Comparison of ENCODE assay signal across 18 cellular contexts in the genomic region with DNA sequence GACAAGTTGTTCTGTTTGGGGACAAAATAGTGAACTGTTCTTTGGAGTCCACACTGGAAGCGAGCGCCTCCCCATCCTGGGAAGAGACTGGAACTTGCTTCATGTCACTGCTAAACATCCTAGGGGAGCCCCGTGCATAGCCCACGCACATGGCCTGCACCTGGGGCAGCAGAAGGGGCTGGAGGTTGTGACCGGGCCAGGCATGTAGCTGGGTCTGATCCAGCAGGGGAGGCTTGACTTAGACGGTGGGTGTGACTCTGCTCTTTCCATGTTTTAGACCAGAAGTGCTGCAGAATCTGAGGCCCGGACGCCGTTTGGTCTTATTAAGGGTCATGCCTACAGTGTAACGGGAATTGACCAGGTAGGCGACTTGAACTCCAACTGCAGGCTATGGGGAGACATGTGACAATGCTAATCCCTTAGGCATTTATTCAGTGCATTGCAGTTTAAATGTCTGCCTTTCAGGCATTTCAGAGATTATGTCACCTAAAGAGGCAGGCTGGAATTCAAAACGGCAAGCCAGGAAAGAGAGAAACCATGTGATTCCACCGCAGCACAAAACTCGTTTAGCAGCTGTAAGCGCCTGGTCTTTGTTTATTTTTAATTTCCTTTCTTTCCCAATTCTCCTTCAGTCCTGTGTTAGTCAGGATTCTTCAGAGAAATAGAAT. TPM values are rescaled to one million over a fixed set of nuclear protein-coding genes. Genes with fewer than 3 reads are reported as not detected.
A peak's percentile ranks its signal among the peaks of the same experiment; 100 is the strongest.
DNase-seq lines count a peak whose midpoint lies in the region; ATAC-seq, FAIRE-seq and TF ChIP-seq lines count a peak whose summit lies in the region.
"Had no signal": no experiment of that assay in that cellular context is flagged by ENCODE, and none has a peak within 500 bp of the region (broad histone marks: within the 10 kb centered on the region; RNA-seq: fewer than 3 reads in every experiment).

No MANE protein-coding gene starts in this region.

- H3K9ac ChIP-seq in HepG2 (ENCODE audit: insufficient read depth, low read depth, low read length), result 0 out of 2 replicates have a peak overlapping the region, but pooled peaks have one; percentile 34

- peak; percentile 73 for ATAC-seq in HepG2
- ATAC-seq in right lobe of liver, result no peak

- DNase-seq in HepG2 (ENCODE audit: low spot score) (no peak), right lobe of liver (no peak), epithelial cell of prostate (ENCODE audit: low read depth, low spot score) (peak; percentile 46), myocyte (ENCODE audit: low read depth) (peak; percentile 54), putamen (ENCODE audit: low spot score) (no peak), 8988T (no peak)
- DNase-seq in activated CD8-positive, alpha-beta memory T cell treated with anti-CD3 and anti-CD28 coated beads, Interleukin-2, amount 50 U/mL, for 4 hours, result no peak
- DNase-seq in effector CD4-positive, alpha-beta T cell, result no peak
- DNase-seq: NCI-H1436 treated with DMSO at 0.1 percent for 48 hours; NCI-H82; stimulated activated CD4-positive, alpha-beta T cell treated with anti-CD3 and anti-CD28 coated beads, Interleukin-12 subunit alpha, Interleukin-12 subunit beta, amount 100 ng/mL, for 4 hours had no signal

- intact Hi-C loops in HepG2 (cut with micrococcal nuclease; ENCODE audit: unreplicated experiment) (no loop called here), right lobe of liver (cut with DNase I) (no loop called here)

- in situ Hi-C loops in HepG2 (cut with HindIII; ENCODE audit: extremely low pct_ligation_motif_present, low pct_unique_long_range_greater_than_20kb), result no loop called here

- H3K27ac ChIP-seq in HepG2 (ENCODE audit: extremely low read length, insufficient read depth, low read length) (no peak overlapping the region), right lobe of liver (no peak overlapping the region), epithelial cell of prostate (no peak overlapping the region)
- H3K27ac ChIP-seq: ascending aorta had no signal

- CTCF ChIA-PET in HepG2 (lab: Yijun Ruan, JAX; ENCODE audit: low intra/inter-chr PET ratio, low total read pairs), result no interaction called here

- H4K20me1 ChIP-seq in HepG2 (ENCODE audit: insufficient read depth, low read length), result no peaks in the 10 kb centered on the region

- peak overlapping the region; percentile 73 for H3K4me2 ChIP-seq in HepG2 (ENCODE audit: low read depth, low read length)

- H3K4me1 ChIP-seq in HepG2 (ENCODE audit: insufficient read depth, low read length) (peaks cover 40% of the 10 kb centered on the region), right lobe of liver (peaks cover 0 to 15% (median 5%) of the 10 kb centered on the region in 4 donors)
- H3K4me1 ChIP-seq: ascending aorta had no signal

- H3K4me3 ChIP-seq in HepG2 (replicated peaks in 1 of 3; ENCODE audit: insufficient read depth in 1 of 3, low read depth in 2 of 3, low read length in 3 of 3) (peak overlapping the region in 2 of 3 experiments; percentile 2 to 57; a peak in 3 of 6 replicates), right lobe of liver (no peak overlapping the region)
- H3K4me3 ChIP-seq: ascending aorta, HAP-1 had no signal

- POLR2A ChIA-PET in HepG2 (lab: Yijun Ruan, JAX), result no interaction called here

- H3K9me3 ChIP-seq in HepG2 (ENCODE audit: low read length) (no peaks in the 10 kb centered on the region), right lobe of liver (no peaks in the 10 kb centered on the region)
- H3K9me3 ChIP-seq: ascending aorta, HAP-1 had no signal

- no peaks in the 10 kb centered on the region for H3K79me2 ChIP-seq in HepG2 (ENCODE audit: insufficient read depth, low read length)

- TF ChIP-seq RAD21 in HepG2 (CRISPR knock-in tag; IDR thresholded peaks at IDR 0.05), result no peak

- no TSS peak for BruUV-seq in HepG2 (replicated peaks; lab: Mats Ljungman, UMichigan)

- TF ChIP-seq CTCF in HepG2 (CRISPR knock-in tag; IDR thresholded peaks at IDR 0.05) (peak; percentile 35), right lobe of liver (IDR thresholded peaks at IDR 0.05) (no peak)

- H3K36me3 ChIP-seq in HepG2 (replicated peaks in 1 of 2; ENCODE audit: control insufficient read depth in 1 of 2, insufficient read depth in 2 of 2, low read length in 2 of 2) (no peaks in the 10 kb centered on the region), right lobe of liver (no peaks in the 10 kb centered on the region)
- H3K36me3 ChIP-seq: ascending aorta, HAP-1 had no signal

- TF ChIP-seq EP300 in HepG2 (IDR thresholded peaks at IDR 0.05; ENCODE audit: low read depth in 2 of 2, low read length in 2 of 2), result no peak
- no peak for TF ChIP-seq EP300 in HepG2 (CRISPR knock-in tag; IDR thresholded peaks at IDR 0.05; ENCODE audit: borderline replicate concordance)

- H2AFZ ChIP-seq in HepG2 (ENCODE audit: low read length), result no peak overlapping the region

- H3K27me3 ChIP-seq in HepG2 (ENCODE audit: control insufficient read depth in 1 of 2, insufficient read depth in 2 of 2, low read length in 2 of 2) (0 out of 5 replicates have a peak, but pooled peaks cover 0 to 1% of the 10 kb centered on the region in 2 experiments), right lobe of liver (no peaks in the 10 kb centered on the region)
- H3K27me3 ChIP-seq: ascending aorta had no signal

- TF ChIP-seq POLR2A in HepG2 (IDR thresholded peaks at IDR 0.05; ENCODE audit: insufficient read depth in 1 of 2, low read depth in 2 of 2, low read length in 2 of 2) (no peak), right lobe of liver (IDR thresholded peaks at IDR 0.05) (no peak)

- no peak for FAIRE-seq in HepG2 (lab: Jason Lieb, UNC)
- FAIRE-seq: GM12891, GM19239 had no signal

- 8% methylated on average over 8 of the region's 15 CpGs for WGBS in HepG2 (ENCODE audit: low lambda C conversion rate)
- 71% methylated on average over 13 of the region's 15 CpGs for WGBS in right lobe of liver (ENCODE audit: insufficient coverage, low coverage, low lambda C conversion rate, missing lambda C conversion rate)

TF ChIP-seq in HepG2, 621 proteins besides CTCF, POLR2A, EP300 and RAD21 (continues in another document):
- no peak for TF ChIP-seq GABPB1 (CRISPR knock-in tag; IDR thresholded peaks at IDR 0.05)

RNA-seq across cellular contexts. Expression of gene CAPN9, which starts 21.8 kb away (rescaled TPM):
- total RNA-seq in HepG2 (2016; rRNA removed; fragmentation: Illumina TruSeq; extraction: Trizol) (0.17 and 0.31 TPM in 2 replicates), right lobe of liver (not detected), myocyte (0.05 TPM in 1 of 2 replicates, not detected in the other)
- not detected in 2 replicates for total RNA-seq in HepG2 (2016; cell fraction: cytosol; rRNA removed; fragmentation: Illumina TruSeq; extraction: Trizol; ENCODE audit: low read depth)
- total RNA-seq in HepG2 (2016; cell fraction: insoluble cytoplasmic fraction; rRNA removed; fragmentation: Illumina TruSeq; extraction: Trizol), result 0.09 and 0.16 TPM in 2 replicates
- total RNA-seq in HepG2 (2016; cell fraction: membrane; rRNA removed; fragmentation: Illumina TruSeq; extraction: Trizol), result not detected in 2 replicates
- total RNA-seq in HepG2 (2016; cell fraction: nucleus; rRNA removed; fragmentation: Illumina TruSeq; extraction: Trizol), result not detected in 2 replicates
- polyA plus RNA-seq in HepG2 (2011; rRNA removed), result 0.04 and 0.10 TPM in 2 replicates
- 0.06 and 0.11 TPM in 2 replicates for polyA plus RNA-seq in HepG2 (2011; cell fraction: cytosol; rRNA removed)
- 0.19 TPM in 1 of 2 replicates, not detected in the other for polyA plus RNA-seq in HepG2 (2011; cell fraction: nucleus; rRNA removed)
- 0.09 TPM in 1 of 2 replicates, not detected in the other for polyA plus RNA-seq in HepG2 (2012)
- 0.26 TPM in 1 of 2 replicates, not detected in the other for polyA plus RNA-seq in HepG2 (2016; cell fraction: cytosol; fragmentation: Illumina TruSeq; extraction: Trizol; ENCODE audit: low read depth)
- polyA plus RNA-seq in HepG2 (2016; cell fraction: insoluble cytoplasmic fraction; fragmentation: Illumina TruSeq; extraction: Trizol; ENCODE audit: low read depth), result not detected in 2 replicates
- polyA plus RNA-seq in HepG2 (2016; cell fraction: membrane; fragmentation: Illumina TruSeq; extraction: Trizol; ENCODE audit: low read depth), result 0.06 TPM in 1 of 2 replicates, not detected in the other
- 0.21 TPM in 1 of 2 replicates, not detected in the other for polyA plus RNA-seq in HepG2 (2016; cell fraction: nucleus; fragmentation: Illumina TruSeq; extraction: Trizol; ENCODE audit: insufficient read depth, low read depth)
- polyA minus RNA-seq in HepG2 (2011; rRNA and poly(A)+ RNA removed; ENCODE audit: low replicate concordance), result 0.12 TPM in 1 of 2 replicates, not detected in the other
- not detected in 2 replicates for polyA minus RNA-seq in HepG2 (2011; cell fraction: cytosol; rRNA and poly(A)+ RNA removed)
- not detected in 2 replicates for polyA minus RNA-seq in HepG2 (2011; cell fraction: nucleus; rRNA and poly(A)+ RNA removed)
- 0.24 TPM for polyA plus RNA-seq in myocyte (2012)
- total RNA-seq: A673, ascending aorta, epithelial cell of proximal tubule, SK-MEL-5 had no signal

RNA-seq across cellular contexts. Expression of gene AGT, which starts 55.1 kb away (rescaled TPM):
- total RNA-seq in HepG2 (2016; rRNA removed; fragmentation: Illumina TruSeq; extraction: Trizol), result 378 and 892 TPM in 2 replicates
- 75.9 and 76.7 TPM in 2 replicates for total RNA-seq in HepG2 (2016; cell fraction: cytosol; rRNA removed; fragmentation: Illumina TruSeq; extraction: Trizol; ENCODE audit: low read depth)
- 368 and 897 TPM in 2 replicates for total RNA-seq in HepG2 (2016; cell fraction: insoluble cytoplasmic fraction; rRNA removed; fragmentation: Illumina TruSeq; extraction: Trizol)
- total RNA-seq in HepG2 (2016; cell fraction: membrane; rRNA removed; fragmentation: Illumina TruSeq; extraction: Trizol), result 150 and 163 TPM in 2 replicates
- 728 and 881 TPM in 2 replicates for total RNA-seq in HepG2 (2016; cell fraction: nucleus; rRNA removed; fragmentation: Illumina TruSeq; extraction: Trizol)
- polyA plus RNA-seq in HepG2 (2011; rRNA removed), result 2,071 and 2,729 TPM in 2 replicates
- polyA plus RNA-seq in HepG2 (2011; cell fraction: cytosol; rRNA removed), result 1,947 and 1,991 TPM in 2 replicates
- 1,234 and 1,580 TPM in 2 replicates for polyA plus RNA-seq in HepG2 (2011; cell fraction: nucleus; rRNA removed)
- polyA plus RNA-seq in HepG2 (2012), result 1,477 and 1,796 TPM in 2 replicates
- 105 and 108 TPM in 2 replicates for polyA plus RNA-seq in HepG2 (2016; cell fraction: cytosol; fragmentation: Illumina TruSeq; extraction: Trizol; ENCODE audit: low read depth)
- polyA plus RNA-seq in HepG2 (2016; cell fraction: insoluble cytoplasmic fraction; fragmentation: Illumina TruSeq; extraction: Trizol; ENCODE audit: low read depth), result 413 and 471 TPM in 2 replicates
- 154 and 159 TPM in 2 replicates for polyA plus RNA-seq in HepG2 (2016; cell fraction: membrane; fragmentation: Illumina TruSeq; extraction: Trizol; ENCODE audit: low read depth)
- 1,282 and 1,316 TPM in 2 replicates for polyA plus RNA-seq in HepG2 (2016; cell fraction: nucleus; fragmentation: Illumina TruSeq; extraction: Trizol; ENCODE audit: insufficient read depth, low read depth)
- 0.94 and 2,464 TPM in 2 replicates for polyA minus RNA-seq in HepG2 (2011; rRNA and poly(A)+ RNA removed; ENCODE audit: low replicate concordance)
- polyA minus RNA-seq in HepG2 (2011; cell fraction: cytosol; rRNA and poly(A)+ RNA removed), result 761 and 986 TPM in 2 replicates
- polyA minus RNA-seq in HepG2 (2011; cell fraction: nucleus; rRNA and poly(A)+ RNA removed), result 279 and 432 TPM in 2 replicates
- total RNA-seq in right lobe of liver, result 1,000 to 10,000 TPM; 1,076 to 2,346 (median 1,911) TPM
- total RNA-seq in myocyte, result 31.7 and 36.5 TPM in 2 replicates
- polyA plus RNA-seq in myocyte (2012), result 19.9 TPM
- total RNA-seq: A673, SK-MEL-5 had no signal

Comparison
In these comparisons a context has a peak if more than half of its experiments do, and no peak if none do; other contexts are left out.
1. H3K4me3 ChIP-seq: peak in HepG2 (2 of 3); none in right lobe of liver (0 of 3).
2. DNase-seq: peak in epithelial cell of prostate (single experiment) and myocyte (single experiment); none in HepG2 (single experiment), right lobe of liver (0 of 3), activated CD8-positive, alpha-beta memory T cell treated with anti-CD3 and anti-CD28 coated beads, Interleukin-2, amount 50 U/mL, for 4 hours (single experiment), putamen (single experiment), 8988T (single experiment) and effector CD4-positive, alpha-beta T cell (single experiment).